In genomic region chr6:2000962-2001361, GRCh38 we compare ENCODE assay signal across 11 cellular contexts.
"Had no signal": no experiment of that assay in that cellular context is flagged by ENCODE, and none has a peak within 500 bp of the region (broad histone marks: within the 10 kb centered on the region; RNA-seq: fewer than 3 reads in every experiment).

No MANE protein-coding gene starts in this region.

- H3K4me1 Mint-ChIP-seq: H9 had no signal

- H3K4me3 ChIP-seq: GM23248, GM23338, HAP-1 had no signal

- H3K4me3 Mint-ChIP-seq: GM23338, H9, HFFc6 had no signal

- H2AFZ ChIP-seq: GM23248, GM23338 had no signal

- H3K9me3 ChIP-seq: HAP-1 had no signal

- FAIRE-seq: H1, H54 had no signal

- H3K27ac ChIP-seq: GM23248 had no signal

- ATAC-seq: GM23338, HCT116 had no signal

- H3K36me3 ChIP-seq: HAP-1 had no signal

- H3K9ac ChIP-seq: GM23248 had no signal

- H3K4me2 ChIP-seq: GM23338 had no signal

- H3K4me1 ChIP-seq: HAP-1 had no signal

- DNase-seq: GM23248, GOT3, H7, H9, HCEC 1CT, HFFc6 had no signal

- H3K9me3 Mint-ChIP-seq: GM23338, H9, HFFc6 had no signal
